19 cellular contexts compared by ENCODE assay signal in genomic region chr10:91167406-91167805, GRCh38. TPM values are rescaled to one million over a fixed set of nuclear protein-coding genes. Genes with fewer than 3 reads are reported as not detected.
A peak's percentile ranks its signal among the peaks of the same experiment; 100 is the strongest.
DNase-seq lines count a peak whose midpoint lies in the region; ATAC-seq and TF ChIP-seq lines count a peak whose summit lies in the region.
"Had no signal": no experiment of that assay in that cellular context is flagged by ENCODE, and none has a peak within 500 bp of the region (broad histone marks: within the 10 kb centered on the region; RNA-seq: fewer than 3 reads in every experiment).

No MANE protein-coding gene starts in this region.

- H3K4me3 Mint-ChIP-seq in CD4-positive, alpha-beta memory T cell = peak overlapping the region in 1 of 8 donors; percentile 4
- no peak overlapping the region for H3K4me3 Mint-ChIP-seq in central memory CD8-positive, alpha-beta T cell

- H4K12ac ChIP-seq in trophoblast cell (ENCODE audit: low read depth, low read length) = no peak overlapping the region

- WGBS in trophoblast cell (ENCODE audit: extremely low coverage, insufficient coverage, insufficient read length) = no CpG with 5 or more reads among the region's 2 CpGs

- DNase-seq in CD4-positive, alpha-beta memory T cell = no peak
- DNase-seq in DND-41 (no peak), trophoblast cell (peak; percentile 67 to 80), OCI-M1 (lab: John Stamatoyannopoulos, UW) (no peak), dermis blood vessel endothelial cell (no peak)
- DNase-seq in central memory CD8-positive, alpha-beta T cell (ENCODE audit: low spot score in 2 of 2) = no peak
- DNase-seq: ACHN; BE2C; C1 segment of cervical spinal cord; Calu3; CD4-positive, CD25-positive, alpha-beta regulatory T cell; DMS79 treated with DMSO at 0.1 percent for 48 hours; EL; GM23248; HCEC 1CT; IMR-90 had no signal

- H3K9me3 Mint-ChIP-seq in CD4-positive, alpha-beta memory T cell = peaks cover 0 to 16% (median 9%) of the 10 kb centered on the region in 8 donors
- H3K9me3 Mint-ChIP-seq in central memory CD8-positive, alpha-beta T cell = no peaks in the 10 kb centered on the region

- H2AFZ ChIP-seq in DND-41 (ENCODE audit: low read depth, low read length) = no peak overlapping the region
- H2AFZ ChIP-seq in trophoblast cell (ENCODE audit: insufficient read depth, low read length, poor library complexity) = no peak overlapping the region
- H2AFZ ChIP-seq: GM23248 had no signal

- no peaks in the 10 kb centered on the region for H3K27me3 Mint-ChIP-seq in CD4-positive, alpha-beta memory T cell
- H3K27me3 Mint-ChIP-seq in central memory CD8-positive, alpha-beta T cell = no peaks in the 10 kb centered on the region

- intact Hi-C loops in CD4-positive, alpha-beta memory T cell (cut with micrococcal nuclease) = loop anchor here (2.0 to 10.0 kb wide), 3 partner anchors 15 to 1677 kb away; partner anchors contain the start of genes EXOC6 and KIF11

- H2AK5ac ChIP-seq in trophoblast cell (ENCODE audit: low read length) = no peak overlapping the region

- peaks cover 2% of the 10 kb centered on the region for H3K79me1 ChIP-seq in trophoblast cell (ENCODE audit: low read length)

- no peak overlapping the region for H4K91ac ChIP-seq in trophoblast cell (ENCODE audit: low read depth, low read length)

- POLR2A ChIA-PET in CD4-positive, alpha-beta memory T cell (lab: Charles Lee; ENCODE audit: partially characterized antibody) = interaction anchor here (1.2 kb wide), 1 partner anchor 60 kb away, joined by 4 read pairs; no protein-coding TSS in a partner anchor

- H4K8ac ChIP-seq in trophoblast cell (ENCODE audit: low read depth, low read length) = no peak overlapping the region

- H3K14ac ChIP-seq in trophoblast cell (ENCODE audit: low read length) = no peak overlapping the region

- ATAC-seq in DND-41 (ENCODE audit: insufficient read depth, low read depth) = no peak
- ATAC-seq in central memory CD8-positive, alpha-beta T cell (replicated peaks; ENCODE audit: extremely low read depth, poor library complexity, severe bottlenecking) = no peak
- no peak for ATAC-seq in GM18909 (IDR thresholded peaks at IDR 0.05; ENCODE audit: poor library complexity, unreplicated experiment)
- ATAC-seq: GM12878, K562 had no signal

- no peak overlapping the region for H3K23ac ChIP-seq in trophoblast cell (ENCODE audit: low read length)

- H3K4me1 Mint-ChIP-seq in CD4-positive, alpha-beta memory T cell = peaks cover 43 to 74% (median 59%) of the 10 kb centered on the region in 4 donors
- H3K4me1 Mint-ChIP-seq in central memory CD8-positive, alpha-beta T cell = peaks cover 57% of the 10 kb centered on the region

- no peak overlapping the region for H3K27ac ChIP-seq in CD4-positive, alpha-beta memory T cell (ENCODE audit: low read depth, low read length)
- H3K27ac ChIP-seq in DND-41 (ENCODE audit: low read length) = no peak overlapping the region
- H3K27ac ChIP-seq in trophoblast cell (ENCODE audit: low read depth, low read length) = no peak overlapping the region
- H3K27ac ChIP-seq: GM23248 had no signal

- H3K18ac ChIP-seq in trophoblast cell (ENCODE audit: low read length) = no peak overlapping the region

- CTCF ChIA-PET in CD4-positive, alpha-beta memory T cell (lab: Charles Lee; ENCODE audit: partially characterized antibody) = interaction anchor here (1.7 kb wide), 1 partner anchor 131 kb away, joined by 4 read pairs; no protein-coding TSS in a partner anchor

- H4K20me1 ChIP-seq in DND-41 (ENCODE audit: insufficient read depth, low read length) = peaks cover 34% of the 10 kb centered on the region; the same call in 1 of the 2 replicates

- no peak overlapping the region for H3K9ac ChIP-seq in DND-41 (ENCODE audit: low read depth, low read length)
- no peak overlapping the region for H3K9ac ChIP-seq in trophoblast cell (ENCODE audit: low read length)
- H3K9ac ChIP-seq: GM23248 had no signal

- H3K27ac Mint-ChIP-seq in CD4-positive, alpha-beta memory T cell = peak overlapping the region in 4 of 7 donors; percentile 3 to 71 (median 56)
- peak overlapping the region; percentile 12 for H3K27ac Mint-ChIP-seq in central memory CD8-positive, alpha-beta T cell (ENCODE audit: low read depth)

- H3K36me3 ChIP-seq in CD4-positive, alpha-beta memory T cell (ENCODE audit: insufficient read depth, low read length) = no peaks in the 10 kb centered on the region
- H3K36me3 ChIP-seq in DND-41 (ENCODE audit: insufficient read depth, low read length) (no peaks in the 10 kb centered on the region; the same call in 1 of the 2 replicates), trophoblast cell (ENCODE audit: control insufficient read depth in 1 of 2, insufficient read depth in 2 of 2, low read length in 2 of 2) (no peaks in the 10 kb centered on the region)
- H3K36me3 ChIP-seq: BE2C had no signal

- no peak overlapping the region for H3K4ac ChIP-seq in trophoblast cell (ENCODE audit: low read depth, low read length)

- H3K4me3 ChIP-seq in CD4-positive, alpha-beta memory T cell (ENCODE audit: low read length in 2 of 2) = no peak overlapping the region
- H3K4me3 ChIP-seq in DND-41 (ENCODE audit: low read depth in 1 of 2, low read length in 2 of 2) (no peak overlapping the region), trophoblast cell (ENCODE audit: low read depth, low read length) (no peak overlapping the region)
- H3K4me3 ChIP-seq: GM12878, GM23248, K562 had no signal

- H3K27me3 ChIP-seq in CD4-positive, alpha-beta memory T cell (ENCODE audit: insufficient read depth, low read length) = no peaks in the 10 kb centered on the region
- H3K27me3 ChIP-seq in DND-41 (ENCODE audit: insufficient read depth, low read length, poor library complexity) = no peaks in the 10 kb centered on the region
- peaks cover 14% of the 10 kb centered on the region for H3K27me3 ChIP-seq in trophoblast cell (ENCODE audit: insufficient read depth, low read length)

- H3K4me2 ChIP-seq in DND-41 (ENCODE audit: insufficient read depth, low read length) = peak overlapping the region; percentile 9; the same call in 1 of the 2 replicates
- no peak overlapping the region for H3K4me2 ChIP-seq in trophoblast cell (ENCODE audit: low read length)

- no peaks in the 10 kb centered on the region for H3K9me3 ChIP-seq in CD4-positive, alpha-beta memory T cell (ENCODE audit: control insufficient read depth in 1 of 2, low read length in 2 of 2)
- H3K9me3 ChIP-seq in DND-41 (ENCODE audit: insufficient read depth, low read length, severe bottlenecking) (no peaks in the 10 kb centered on the region), trophoblast cell (ENCODE audit: insufficient read depth, low read depth, low read length) (no peaks in the 10 kb centered on the region)
- H3K9me3 ChIP-seq: BE2C had no signal

- H3K79me2 ChIP-seq in DND-41 (ENCODE audit: insufficient read depth, low read length) (peaks cover 98% of the 10 kb centered on the region), trophoblast cell (ENCODE audit: control insufficient read depth, insufficient read depth, low read length, poor library complexity) (no peaks in the 10 kb centered on the region)

- peaks cover 22 to 31% of the 10 kb centered on the region in 2 donors for H3K36me3 Mint-ChIP-seq in CD4-positive, alpha-beta memory T cell
- peaks cover 20% of the 10 kb centered on the region for H3K36me3 Mint-ChIP-seq in central memory CD8-positive, alpha-beta T cell (ENCODE audit: insufficient read depth)

- TF ChIP-seq CTCF in DND-41 (IDR thresholded peaks at IDR 0.05; ENCODE audit: borderline replicate concordance, extremely low read depth, low read length, poor library complexity, severe bottlenecking) = no peak

- no peak overlapping the region for H2BK12ac ChIP-seq in trophoblast cell (ENCODE audit: low read length)

- H2BK5ac ChIP-seq in trophoblast cell (ENCODE audit: low read depth, low read length, poor library complexity) = no peak overlapping the region

- H3K4me1 ChIP-seq in CD4-positive, alpha-beta memory T cell (ENCODE audit: insufficient read depth, low read length) = peaks cover 52% of the 10 kb centered on the region
- H3K4me1 ChIP-seq in DND-41 (ENCODE audit: insufficient read depth, low read length) (peaks cover 31% of the 10 kb centered on the region), trophoblast cell (ENCODE audit: control insufficient read depth in 1 of 2, insufficient read depth in 2 of 2, low read length in 2 of 2) (peaks cover 5 to 7% of the 10 kb centered on the region in 2 experiments)
- H3K4me1 ChIP-seq: BE2C had no signal

- no peak overlapping the region for H2BK120ac ChIP-seq in trophoblast cell (ENCODE audit: insufficient read depth, low read length, poor library complexity)

RNA-seq across cellular contexts. Expression of gene PCGF5, which starts 53.1 kb away (rescaled TPM):
- 10 to 100 TPM; 51.0 to 52.9 TPM for total RNA-seq in CD4-positive, alpha-beta memory T cell
- polyA plus RNA-seq in CD4-positive, alpha-beta memory T cell = 10 to 100 TPM; 81.5 to 84.2 TPM
- polyA plus RNA-seq in trophoblast cell (2013) = 6.8 and 7.2 TPM in 2 replicates
- total RNA-seq in dermis blood vessel endothelial cell = 41.2 and 45.6 TPM in 2 replicates

Comparison
In these comparisons a context has a peak if more than half of its experiments do, and no peak if none do; other contexts are left out.
1. DNase-seq: peak in trophoblast cell (2 of 2); none in CD4-positive, alpha-beta memory T cell (0 of 5), DND-41 (single experiment), central memory CD8-positive, alpha-beta T cell (0 of 2), OCI-M1 (single experiment) and dermis blood vessel endothelial cell (single experiment).